ENCODE assay signal across 18 cellular contexts in genomic region chr2:42872736-42873135, GRCh38.
DNase-seq lines count a peak whose midpoint lies in the region; ATAC-seq and TF ChIP-seq lines count a peak whose summit lies in the region.
"Had no signal": no experiment of that assay in that cellular context is flagged by ENCODE, and none has a peak within 500 bp of the region (broad histone marks: within the 10 kb centered on the region; RNA-seq: fewer than 3 reads in every experiment).

No MANE protein-coding gene starts in this region.

- no peak for TF ChIP-seq POLR2A in sigmoid colon (IDR thresholded peaks at IDR 0.05)

- H3K36me3 ChIP-seq in SK-N-MC (ENCODE audit: insufficient read depth, low read length) = no peaks in the 10 kb centered on the region
- H3K36me3 ChIP-seq in sigmoid colon = no peaks in the 10 kb centered on the region
- H3K36me3 ChIP-seq: ovary had no signal

- no peak overlapping the region for H3K4me3 Mint-ChIP-seq in activated CD4-positive, alpha-beta T cell treated with anti-CD3 and anti-CD28 coated beads, Interleukin-2, amount 10 ng/mL, durations not matched to agents 24 days and 14 days
- H3K4me3 Mint-ChIP-seq in activated CD8-positive, alpha-beta memory T cell treated with anti-CD3 and anti-CD28 coated beads, Interleukin-2, amount 10 ng/mL, durations not matched to agents 7 days and 5 days = no peak overlapping the region
- H3K4me3 Mint-ChIP-seq: activated T-cell treated with anti-CD3 and anti-CD28 coated beads, Interleukin-2, amount 50 U/mL, for 4 hours; B cell had no signal

- H3K4me1 Mint-ChIP-seq in activated CD4-positive, alpha-beta T cell treated with anti-CD3 and anti-CD28 coated beads, Interleukin-2, amount 10 ng/mL, durations not matched to agents 24 days and 14 days = no peaks in the 10 kb centered on the region
- H3K4me1 Mint-ChIP-seq in activated CD8-positive, alpha-beta memory T cell treated with anti-CD3 and anti-CD28 coated beads, Interleukin-2, amount 10 ng/mL, durations not matched to agents 7 days and 5 days = no peaks in the 10 kb centered on the region
- H3K4me1 Mint-ChIP-seq: B cell had no signal

- H3K9me3 ChIP-seq in SK-N-MC (ENCODE audit: low read depth, low read length) = no peaks in the 10 kb centered on the region
- peaks cover 0 to 2% (median 0%) of the 10 kb centered on the region in 4 donors for H3K9me3 ChIP-seq in sigmoid colon
- H3K9me3 ChIP-seq: ovary had no signal

- peak; percentile 89 for DNase-seq in CD1c-positive myeloid dendritic cell (ENCODE audit: extremely low spot score)
- DNase-seq in SK-N-MC (ENCODE audit: low read depth, low spot score) = peak; percentile 65
- peak; percentile 37 for DNase-seq in fibroblast of peridontal ligament (ENCODE audit: extremely low read depth)
- DNase-seq in sigmoid colon = no peak
- no peak for DNase-seq in activated CD4-positive, alpha-beta T cell treated with anti-CD3 and anti-CD28 coated beads, Interleukin-2, amount 10 ng/mL, durations not matched to agents 24 days and 14 days
- DNase-seq in activated CD8-positive, alpha-beta memory T cell treated with anti-CD3 and anti-CD28 coated beads, Interleukin-2, amount 10 ng/mL, durations not matched to agents 7 days and 5 days = no peak
- no peak for DNase-seq in activated CD4-positive, alpha-beta T cell treated with anti-CD3 and anti-CD28 coated beads for 1 hour
- DNase-seq: activated CD4-positive, alpha-beta T cell treated with anti-CD3 and anti-CD28 coated beads for 48 hours; activated T-cell treated with anti-CD3 and anti-CD28 coated beads, Interleukin-2, amount 50 U/mL, for 4 hours; DMS79; foreskin melanocyte; NCI-H1105 treated with DMSO at 0.1 percent for 48 hours; NCI-H2227 treated with DMSO at 0.1 percent for 48 hours; ovary had no signal

- H3K27ac Mint-ChIP-seq in activated CD4-positive, alpha-beta T cell treated with anti-CD3 and anti-CD28 coated beads, Interleukin-2, amount 10 ng/mL, durations not matched to agents 24 days and 14 days = no peak overlapping the region
- H3K27ac Mint-ChIP-seq in activated CD8-positive, alpha-beta memory T cell treated with anti-CD3 and anti-CD28 coated beads, Interleukin-2, amount 10 ng/mL, durations not matched to agents 7 days and 5 days = no peak overlapping the region
- H3K27ac Mint-ChIP-seq: B cell had no signal

- peaks cover 0 to 35% (median 27%) of the 10 kb centered on the region in 4 donors for H3K4me1 ChIP-seq in sigmoid colon

- H3K27me3 Mint-ChIP-seq in activated CD4-positive, alpha-beta T cell treated with anti-CD3 and anti-CD28 coated beads, Interleukin-2, amount 10 ng/mL, durations not matched to agents 24 days and 14 days = peaks cover 2% of the 10 kb centered on the region
- H3K27me3 Mint-ChIP-seq in activated CD8-positive, alpha-beta memory T cell treated with anti-CD3 and anti-CD28 coated beads, Interleukin-2, amount 10 ng/mL, durations not matched to agents 7 days and 5 days = peaks cover 3% of the 10 kb centered on the region

- CTCF ChIA-PET in activated CD8-positive, alpha-beta memory T cell treated with anti-CD3 and anti-CD28 coated beads, Interleukin-2, amount 10 ng/mL, durations not matched to agents 7 days and 5 days (lab: Charles Lee) = no interaction called here

- peak overlapping the region; percentile 95 for H3K27ac ChIP-seq in SK-N-MC
- peak overlapping the region in 3 of 4 donors; percentile 53 to 72 (median 54) for H3K27ac ChIP-seq in sigmoid colon

- no peaks in the 10 kb centered on the region for H3K27me3 ChIP-seq in sigmoid colon
- H3K27me3 ChIP-seq: ovary had no signal

- H3K36me3 Mint-ChIP-seq in activated CD4-positive, alpha-beta T cell treated with anti-CD3 and anti-CD28 coated beads, Interleukin-2, amount 10 ng/mL, durations not matched to agents 24 days and 14 days (ENCODE audit: low read depth) = peaks cover 1% of the 10 kb centered on the region
- no peaks in the 10 kb centered on the region for H3K36me3 Mint-ChIP-seq in activated CD8-positive, alpha-beta memory T cell treated with anti-CD3 and anti-CD28 coated beads, Interleukin-2, amount 10 ng/mL, durations not matched to agents 7 days and 5 days

- no peak for TF ChIP-seq EP300 in sigmoid colon (IDR thresholded peaks at IDR 0.05)

- intact Hi-C loops in sigmoid colon (cut with DNase I) = no loop called here
- intact Hi-C loops in activated CD4-positive, alpha-beta T cell treated with anti-CD3 and anti-CD28 coated beads, Interleukin-2, amount 10 ng/mL, durations not matched to agents 24 days and 14 days (cut with micrococcal nuclease) = no loop called here

- no peak for TF ChIP-seq CTCF in sigmoid colon (IDR thresholded peaks at IDR 0.05)

- peak overlapping the region; percentile 29; the same call in 1 of the 2 replicates for H3K4me3 ChIP-seq in SK-N-MC
- H3K4me3 ChIP-seq in sigmoid colon = no peak overlapping the region
- H3K4me3 ChIP-seq: coronary artery, GM12878, ovary had no signal

- H3K9ac ChIP-seq in SK-N-MC (ENCODE audit: insufficient read length) = peak overlapping the region; percentile 54

- no peak for ATAC-seq in activated CD8-positive, alpha-beta memory T cell treated with anti-CD3 and anti-CD28 coated beads, Interleukin-2, amount 10 ng/mL, durations not matched to agents 7 days and 5 days
- no peak for ATAC-seq in GM21737 (IDR thresholded peaks at IDR 0.05; ENCODE audit: unreplicated experiment)
- ATAC-seq: activated T-cell treated with anti-CD3 and anti-CD28 coated beads, Interleukin-2, amount 50 U/mL, for 4 hours; GM12878 had no signal

- H3K9me3 Mint-ChIP-seq in activated CD4-positive, alpha-beta T cell treated with anti-CD3 and anti-CD28 coated beads, Interleukin-2, amount 10 ng/mL, durations not matched to agents 24 days and 14 days = peaks cover 15% of the 10 kb centered on the region
- H3K9me3 Mint-ChIP-seq in activated CD8-positive, alpha-beta memory T cell treated with anti-CD3 and anti-CD28 coated beads, Interleukin-2, amount 10 ng/mL, durations not matched to agents 7 days and 5 days (ENCODE audit: low read depth) = peaks cover 7% of the 10 kb centered on the region

- 84 to 93% methylated on average over 3 of the region's 3 CpGs for WGBS in sigmoid colon, 2 donors

Comparison
In these comparisons a context has a peak if more than half of its experiments do, and no peak if none do; other contexts are left out.
1. DNase-seq: peak in CD1c-positive myeloid dendritic cell (single experiment), SK-N-MC (single experiment) and fibroblast of peridontal ligament (single experiment); none in sigmoid colon (single experiment), activated CD4-positive, alpha-beta T cell treated with anti-CD3 and anti-CD28 coated beads, Interleukin-2, amount 10 ng/mL, durations not matched to agents 24 days and 14 days (single experiment), activated CD8-positive, alpha-beta memory T cell treated with anti-CD3 and anti-CD28 coated beads, Interleukin-2, amount 10 ng/mL, durations not matched to agents 7 days and 5 days (single experiment) and activated CD4-positive, alpha-beta T cell treated with anti-CD3 and anti-CD28 coated beads for 1 hour (single experiment).